In genomic region chr14:102140027-102140749, GRCh38 we compare ENCODE assay signal across 8 cellular contexts. TPM values are rescaled to one million over a fixed set of nuclear protein-coding genes. Genes with fewer than 3 reads are reported as not detected.
A peak's percentile ranks its signal among the peaks of the same experiment; 100 is the strongest.
DNase-seq lines count a peak whose midpoint lies in the region; TF ChIP-seq lines count a peak whose summit lies in the region.

No MANE protein-coding gene starts in this region.

- H3K27ac ChIP-seq in fibroblast of lung (ENCODE audit: insufficient read depth, low read length) (peak overlapping the region; percentile 87), thyroid gland (peak overlapping the region; percentile 68 to 87 (median 81))

- H3K9me3 Mint-ChIP-seq in nephron = no peaks in the 10 kb centered on the region

- peaks cover 15% of the 10 kb centered on the region for H3K4me1 ChIP-seq in HAP-1
- peaks cover 2% of the 10 kb centered on the region for H3K4me1 ChIP-seq in fibroblast of lung (ENCODE audit: control insufficient read depth, extremely low read depth, insufficient read depth, low read length)
- peaks cover 6 to 16% of the 10 kb centered on the region in 2 donors for H3K4me1 ChIP-seq in thyroid gland

- H3K9me3 ChIP-seq in HAP-1 (no peaks in the 10 kb centered on the region), fibroblast of lung (ENCODE audit: control insufficient read depth, insufficient read depth, low read depth, low read length) (no peaks in the 10 kb centered on the region), thyroid gland (no peaks in the 10 kb centered on the region)

- peak in 1 of 2 donors; percentile 5 for TF ChIP-seq POLR2A in thyroid gland (IDR thresholded peaks at IDR 0.05)

- H3K27me3 ChIP-seq in HAP-1 (ENCODE audit: low read depth) = no peaks in the 10 kb centered on the region
- H3K27me3 ChIP-seq in fibroblast of lung (ENCODE audit: control insufficient read depth, insufficient read depth, low read length) = no peaks in the 10 kb centered on the region
- no peaks in the 10 kb centered on the region for H3K27me3 ChIP-seq in thyroid gland

- peak overlapping the region; percentile 90 for H3K9ac ChIP-seq in fibroblast of lung (ENCODE audit: insufficient read depth, low read length)

- no peaks in the 10 kb centered on the region for H3K27me3 Mint-ChIP-seq in nephron (ENCODE audit: low read depth)

- H3K36me3 ChIP-seq in HAP-1 (replicated peaks) = peaks cover 3% of the 10 kb centered on the region; the same call in 1 of the 2 replicates
- H3K36me3 ChIP-seq in fibroblast of lung (ENCODE audit: control insufficient read depth, insufficient read depth, low read length) = no peaks in the 10 kb centered on the region
- no peaks in the 10 kb centered on the region for H3K36me3 ChIP-seq in thyroid gland

- H3K36me3 Mint-ChIP-seq in nephron (ENCODE audit: low read depth) = no peaks in the 10 kb centered on the region

- H3K4me3 ChIP-seq in GM12864 (ENCODE audit: low read depth, low read length) (peak overlapping the region; percentile 89), HAP-1 (peak overlapping the region; percentile 96), fibroblast of lung (replicated peaks in 1 of 4; ENCODE audit: control extremely low read depth in 1 of 4, insufficient read depth in 1 of 4, low read depth in 3 of 4, low read length in 4 of 4) (peak overlapping the region; percentile 92 to 99 (median 94)), thyroid gland (replicated peaks in 1 of 3) (peak overlapping the region; percentile 83 to 96 (median 89))

- in situ Hi-C loops in HAP-1 (cut with MboI; ENCODE audit: low sequenced_read_pairs) = loop anchor here (25.0 kb wide), 1 partner anchor 172 kb away; the partner anchor contains the start of genes MOK and ZNF839

- intact Hi-C loops in thyroid gland (cut with DNase I) = no loop called here

- WGBS in thyroid gland, 2 donors = 0 to 1% methylated on average over 21 to 44 of the region's 48 CpGs

- H3K27ac Mint-ChIP-seq in nephron = peak overlapping the region; percentile 94 to 99 (median 99)

- peak overlapping the region; percentile 99 for H3K4me3 Mint-ChIP-seq in nephron

- no peak for DNase-seq in GM12864 (ENCODE audit: low read depth)
- peak; percentile 31 to 61 for DNase-seq in HAP-1 (ENCODE audit: low spot score in 2 of 2)
- DNase-seq in NAMALWA (ENCODE audit: low spot score) = peak; percentile 56
- DNase-seq in activated T-cell treated with anti-CD3 and anti-CD28 coated beads, Interleukin-2, amount 50 U/mL, for 1 hour = peak; percentile 41
- DNase-seq in fibroblast of lung (ENCODE audit: low read depth in 2 of 2) = peak; percentile 15 to 29
- DNase-seq in thyroid gland = peak; percentile 51 to 53
- no peak for DNase-seq in HT-29 (ENCODE audit: low spot score)

- H3K4me1 Mint-ChIP-seq in nephron = peaks cover 24% of the 10 kb centered on the region

- H2AFZ ChIP-seq in fibroblast of lung (ENCODE audit: low read length) = peak overlapping the region; percentile 96

- H3K4me2 ChIP-seq in fibroblast of lung (ENCODE audit: extremely low read depth, insufficient read depth, low read length) = peak overlapping the region; percentile 95

- peaks cover 42% of the 10 kb centered on the region for H3K79me2 ChIP-seq in fibroblast of lung (ENCODE audit: control insufficient read depth, insufficient read depth, low read length)

- TF ChIP-seq CTCF in GM12864 (IDR thresholded peaks at IDR 0.05; ENCODE audit: low read depth, low read length, missing control alignments) (no peak), fibroblast of lung (conservative IDR thresholded peaks at IDR 0.05 in 1 of 2, IDR thresholded peaks at IDR 0.05 in 1 of 2; ENCODE audit: low read depth in 1 of 2, low read length in 2 of 2) (no peak), nephron (IDR thresholded peaks at IDR 0.05; ENCODE audit: unreplicated experiment in 3 of 3) (no peak), thyroid gland (IDR thresholded peaks at IDR 0.05) (no peak)

- no peaks in the 10 kb centered on the region for H4K20me1 ChIP-seq in fibroblast of lung (ENCODE audit: control insufficient read depth, extremely low read depth, insufficient read depth, low read length)

RNA-seq across cellular contexts. Expression of gene WDR20, which starts 0.5 kb away (rescaled TPM):
- 13.4 and 17.8 TPM in 2 replicates for total RNA-seq in fibroblast of lung
- polyA plus RNA-seq in fibroblast of lung = 16.1 and 17.2 TPM in 2 replicates
- polyA plus RNA-seq in fibroblast of lung (2012) = 15.0 and 16.4 TPM in 2 replicates
- polyA minus RNA-seq in fibroblast of lung (ENCODE audit: low replicate concordance) = 8.3 and 24.4 TPM in 2 replicates
- total RNA-seq in thyroid gland = 10 to 100 TPM; 27.1 to 48.8 (median 37.6) TPM
- total RNA-seq in HT-29 (2014; rRNA removed; shearing (Covaris generic)) = 7.3 and 9.8 TPM in 2 replicates

RNA-seq across cellular contexts. Expression of gene HSP90AA1, which starts 53.3 kb away (rescaled TPM):
- total RNA-seq in fibroblast of lung (342 and 430 TPM in 2 replicates), thyroid gland (100 to 1,000 TPM; 217 to 405 (median 278) TPM)
- 493 and 775 TPM in 2 replicates for polyA plus RNA-seq in fibroblast of lung
- polyA plus RNA-seq in fibroblast of lung (2012) = 420 and 539 TPM in 2 replicates
- polyA minus RNA-seq in fibroblast of lung (ENCODE audit: low replicate concordance) = 56.7 and 74.0 TPM in 2 replicates
- 90.5 and 100 TPM in 2 replicates for total RNA-seq in HT-29 (2014; rRNA removed; shearing (Covaris generic))

Comparison
In these comparisons a context has a peak if more than half of its experiments do, and no peak if none do; other contexts are left out.
1. DNase-seq: peak in HAP-1 (2 of 2), NAMALWA (single experiment), activated T-cell treated with anti-CD3 and anti-CD28 coated beads, Interleukin-2, amount 50 U/mL, for 1 hour (single experiment), fibroblast of lung (2 of 2) and thyroid gland (2 of 2); none in GM12864 (single experiment) and HT-29 (single experiment).
2. Peak in every context shown above with its lines, with median percentiles within 50 percentile points of each other: H3K4me3 ChIP-seq.